ENCODE assay signal across 20 cellular contexts in genomic region chr13:67138937-67139336, GRCh38.
"Had no signal": no experiment of that assay in that cellular context is flagged by ENCODE, and none has a peak within 500 bp of the region (broad histone marks: within the 10 kb centered on the region; RNA-seq: fewer than 3 reads in every experiment).

No MANE protein-coding gene starts in this region.

- FAIRE-seq: RCC 7860 had no signal

- ATAC-seq: activated CD4-positive, CD25-positive, alpha-beta regulatory T cell treated with anti-CD3 and anti-CD28 coated beads, Interleukin-2, amount 50 U/mL, for 24 hours; activated CD8-positive, alpha-beta memory T cell treated with anti-CD3 and anti-CD28 coated beads, Interleukin-2, amount 10 ng/mL, durations not matched to agents 7 days and 5 days; activated naive CD4-positive, alpha-beta T cell treated with anti-CD3 and anti-CD28 coated beads, Interleukin-2, amount 50 U/mL, for 72 hours; activated naive CD8-positive, alpha-beta T cell treated with anti-CD3 and anti-CD28 coated beads, Interleukin-2, amount 50 U/mL, for 24 hours; PC-3; SK-N-SH treated with all-trans-retinoic acid at 6 μM for 48 hours had no signal

- H3K9ac ChIP-seq: KMS-11 had no signal

- H3K9me3 ChIP-seq: ascending aorta, SJSA1 had no signal

- H3K27me3 ChIP-seq: ascending aorta, SJSA1 had no signal

- H3K27ac ChIP-seq: ascending aorta, KMS-11, SJSA1 had no signal

- H3K4me1 ChIP-seq: ascending aorta had no signal

- H3K4me3 ChIP-seq: ascending aorta, SJSA1 had no signal

- DNase-seq: activated CD4-positive, alpha-beta T cell treated with anti-CD3 and anti-CD28 coated beads for 4 hours; activated CD4-positive, alpha-beta T cell treated with anti-CD3 and anti-CD28 coated beads, Interleukin-2, amount 50 U/mL, for 4 hours; activated CD8-positive, alpha-beta memory T cell treated with anti-CD3 and anti-CD28 coated beads, Interleukin-2, amount 10 ng/mL, durations not matched to agents 7 days and 5 days; activated effector memory CD4-positive, alpha-beta T cell treated with Interleukin-2 at 50 U/mL for 16 hours; activated naive CD4-positive, alpha-beta T cell; activated naive CD8-positive, alpha-beta T cell treated with anti-CD3 and anti-CD28 coated beads, Interleukin-2, amount 50 U/mL, for 24 hours; activated T-cell treated with anti-CD3 and anti-CD28 coated beads, Interleukin-2, amount 50 U/mL, for 24 hours; amniotic stem cell; MV-4-11; NCI-H2029 treated with DMSO at 0.1 percent for 48 hours; NCI-H446; NCI-H526; PC-3 had no signal

- H3K36me3 ChIP-seq: ascending aorta, SJSA1 had no signal

- H3K4me2 ChIP-seq: KMS-11 had no signal
